In the genomic region with DNA sequence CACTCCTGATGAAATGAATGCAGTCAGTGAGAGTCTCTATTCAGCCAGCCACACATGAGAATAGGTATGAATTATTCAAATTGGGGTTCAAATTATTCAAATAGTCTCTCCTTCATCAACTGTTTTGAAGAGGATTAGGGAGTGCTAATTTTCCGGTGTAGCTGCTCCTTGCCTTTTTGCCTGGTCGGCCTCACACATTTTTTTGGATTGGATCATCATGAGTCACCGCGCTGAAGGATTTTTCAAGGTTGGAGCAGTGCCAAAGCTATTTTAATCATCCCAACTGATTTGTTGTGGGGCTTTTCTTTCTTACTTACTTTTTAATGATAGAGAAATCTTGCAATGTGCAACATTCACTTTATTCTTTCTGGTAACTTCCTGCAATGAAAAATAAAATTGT, we compare ENCODE assay signal across 8 cellular contexts. TPM values are rescaled to one million over a fixed set of nuclear protein-coding genes. Genes with fewer than 3 reads are reported as not detected.
DNase-seq lines count a peak whose midpoint lies in the region; ATAC-seq lines count a peak whose summit lies in the region.

No MANE protein-coding gene starts in this region.

- peak; percentile 94 for DNase-seq in ELR (ENCODE audit: low read depth)
- DNase-seq in NCI-H345 treated with DMSO at 0.1 percent for 48 hours (lab: John Stamatoyannopoulos, UW; ENCODE audit: unreplicated experiment), result peak; percentile 85
- peak; percentile 91 for DNase-seq in dermis blood vessel endothelial cell
- peak; percentile 97 for DNase-seq in myocyte (ENCODE audit: low read depth)
- no peak for DNase-seq in NCI-H1930 (lab: John Stamatoyannopoulos, UW)
- DNase-seq in activated naive CD4-positive, alpha-beta T cell treated with anti-CD3 and anti-CD28 coated beads, Interleukin-2, amount 50 U/mL, for 16 hours, result no peak

- no peak for ATAC-seq in GM19351 (IDR thresholded peaks at IDR 0.05; ENCODE audit: unreplicated experiment)
- ATAC-seq in GM18498 (IDR thresholded peaks at IDR 0.05; ENCODE audit: unreplicated experiment), result no peak

RNA-seq across cellular contexts. Expression of gene DTNA, which starts 2.4 kb away (rescaled TPM):
- total RNA-seq in dermis blood vessel endothelial cell (2.6 and 2.9 TPM in 2 replicates), myocyte (50.3 and 74.3 TPM in 2 replicates)
- 20.3 TPM for polyA plus RNA-seq in myocyte (2012)

Comparison
In these comparisons a context has a peak if more than half of its experiments do, and no peak if none do; other contexts are left out.
1. DNase-seq: peak in ELR (single experiment), NCI-H345 treated with DMSO at 0.1 percent for 48 hours (single experiment), dermis blood vessel endothelial cell (single experiment) and myocyte (single experiment); none in NCI-H1930 (0 of 2) and activated naive CD4-positive, alpha-beta T cell treated with anti-CD3 and anti-CD28 coated beads, Interleukin-2, amount 50 U/mL, for 16 hours (single experiment).
2. RNA of gene DTNA, which starts 2.4 kb away (total RNA-seq): 50.3 to 74.3 TPM in myocyte; 2.6 to 2.9 TPM in dermis blood vessel endothelial cell; every median in the first group is over 10 times any median in the second.